In genomic region chr16:88763502-88764053, GRCh38 we compare ENCODE assay signal across 1 cellular context.
TF ChIP-seq lines count a peak whose summit lies in the region.

No MANE protein-coding gene starts in this region.

TF ChIP-seq in HepG2, 621 proteins besides CTCF, POLR2A, EP300 and RAD21 (continued from another document and continues in another):
- TF ChIP-seq GRHL1 (CRISPR knock-in tag; conservative IDR thresholded peaks at IDR 0.05) (no peak), SOX6 (IDR thresholded peaks at IDR 0.05) (no peak), SOX6 (CRISPR knock-in tag; IDR thresholded peaks at IDR 0.05) (peak; percentile 87), NKX3-1 (CRISPR knock-in tag; IDR thresholded peaks at IDR 0.05) (no peak), ZFP91 (CRISPR knock-in tag; IDR thresholded peaks at IDR 0.05; ENCODE audit: borderline replicate concordance) (peak; percentile 76), ZC3H13 (CRISPR knock-in tag; IDR thresholded peaks at IDR 0.05) (peak; percentile 77), TAF15 (IDR thresholded peaks at IDR 0.05; ENCODE audit: low read depth, low read length, poor library complexity, severe bottlenecking) (no peak), NFE2L2 (IDR thresholded peaks at IDR 0.05; ENCODE audit: low read length) (no peak), GFI1 (CRISPR knock-in tag; IDR thresholded peaks at IDR 0.05; ENCODE audit: borderline replicate concordance) (peak; percentile 97), ZNF281 (CRISPR knock-in tag; IDR thresholded peaks at IDR 0.05; ENCODE audit: borderline replicate concordance) (peak; percentile 82), E2F2 (CRISPR knock-in tag; IDR thresholded peaks at IDR 0.05; ENCODE audit: borderline replicate concordance) (no peak), TFAP4 (IDR thresholded peaks at IDR 0.05; ENCODE audit: borderline replicate concordance, low read depth) (peak; percentile 77; the same call in 1 of the 2 replicates), MZF1 (CRISPR knock-in tag; IDR thresholded peaks at IDR 0.05; ENCODE audit: borderline replicate concordance) (no peak), FOXA1 (IDR thresholded peaks at IDR 0.05) (peak; percentile 82), FOXA1 (CRISPR knock-in tag; IDR thresholded peaks at IDR 0.05) (peak; percentile 99), DNMT1 (CRISPR knock-in tag; IDR thresholded peaks at IDR 0.05) (no peak), ZNF558 (CRISPR knock-in tag; IDR thresholded peaks at IDR 0.05; ENCODE audit: borderline replicate concordance) (peak; percentile 1; the same call in 1 of the 2 replicates), ZC3H4 (CRISPR knock-in tag; IDR thresholded peaks at IDR 0.05; ENCODE audit: borderline replicate concordance) (0 out of 2 replicates have a peak, but pooled peaks have one; percentile 31), ZNF230 (CRISPR knock-in tag; IDR thresholded peaks at IDR 0.05) (no peak), ZNF101 (CRISPR knock-in tag; IDR thresholded peaks at IDR 0.05; ENCODE audit: borderline replicate concordance, low read depth) (no peak), MEIS1 (CRISPR knock-in tag; IDR thresholded peaks at IDR 0.05; ENCODE audit: borderline replicate concordance) (peak; percentile 81), ATF2 (CRISPR knock-in tag; IDR thresholded peaks at IDR 0.05) (peak; percentile 92), ARID4A (CRISPR knock-in tag; IDR thresholded peaks at IDR 0.05; ENCODE audit: borderline replicate concordance) (peak; percentile 85; the same call in 1 of the 2 replicates), ZNF75D (CRISPR knock-in tag; IDR thresholded peaks at IDR 0.05; ENCODE audit: borderline replicate concordance) (no peak), YEATS2 (CRISPR knock-in tag; IDR thresholded peaks at IDR 0.05; ENCODE audit: borderline replicate concordance) (peak; percentile 78; the same call in 1 of the 2 replicates), HNRNPH1 (optimal IDR thresholded peaks at IDR 0.05; ENCODE audit: low read depth, low read length) (no peak), ZNF556 (CRISPR knock-in tag; IDR thresholded peaks at IDR 0.05; ENCODE audit: borderline replicate concordance) (peak; percentile 29; the same call in 1 of the 2 replicates), EED (CRISPR knock-in tag; IDR thresholded peaks at IDR 0.05) (no peak), PRPF4 (IDR thresholded peaks at IDR 0.05; ENCODE audit: low read depth, low read length, poor library complexity, severe bottlenecking) (no peak), ZNF484 (CRISPR knock-in tag; IDR thresholded peaks at IDR 0.05; ENCODE audit: borderline replicate concordance, low read depth) (no peak), HNRNPLL (IDR thresholded peaks at IDR 0.05; ENCODE audit: low read depth, low read length, poor library complexity, severe bottlenecking) (no peak), PBX2 (CRISPR knock-in tag; IDR thresholded peaks at IDR 0.05) (no peak), ZNF431 (CRISPR knock-in tag; IDR thresholded peaks at IDR 0.05; ENCODE audit: borderline replicate concordance, low read depth) (no peak), STAG1 (CRISPR knock-in tag; IDR thresholded peaks at IDR 0.05) (peak; percentile 46), FIP1L1 (IDR thresholded peaks at IDR 0.05; ENCODE audit: borderline replicate concordance, insufficient read depth, low read depth, low read length) (no peak), CHD4 (IDR thresholded peaks at IDR 0.05; ENCODE audit: borderline replicate concordance, low read length) (no peak), KLF16 (CRISPR knock-in tag; IDR thresholded peaks at IDR 0.05) (peak in 1 of 2 experiments; percentile 89; a peak in 2 of 4 replicates), ZNF337 (CRISPR knock-in tag; IDR thresholded peaks at IDR 0.05; ENCODE audit: borderline replicate concordance, low read depth) (0 out of 2 replicates have a peak, but pooled peaks have one; percentile 66), ZFY (CRISPR knock-in tag; IDR thresholded peaks at IDR 0.05) (peak; percentile 56), PREB (CRISPR knock-in tag; IDR thresholded peaks at IDR 0.05) (no peak), HCFC1 (IDR thresholded peaks at IDR 0.05; ENCODE audit: low read depth, low read length) (no peak), KDM2A (CRISPR knock-in tag; IDR thresholded peaks at IDR 0.05; ENCODE audit: borderline replicate concordance, low read depth) (peak; percentile 74), KLF6 (CRISPR knock-in tag; IDR thresholded peaks at IDR 0.05) (peak; percentile 79), RNF2 (conservative IDR thresholded peaks at IDR 0.05; ENCODE audit: low read depth) (no peak), CENPX (CRISPR knock-in tag; IDR thresholded peaks at IDR 0.05) (no peak), HMG20A (CRISPR knock-in tag; IDR thresholded peaks at IDR 0.05; ENCODE audit: borderline replicate concordance) (peak; percentile 77; the same call in 1 of the 2 replicates), RCOR2 (CRISPR knock-in tag; IDR thresholded peaks at IDR 0.05) (peak; percentile 93), ZNF510 (CRISPR knock-in tag; IDR thresholded peaks at IDR 0.05; ENCODE audit: low read depth) (no peak), TCF7 (IDR thresholded peaks at IDR 0.05; ENCODE audit: low read depth) (no peak), ZNF614 (CRISPR knock-in tag; IDR thresholded peaks at IDR 0.05; ENCODE audit: borderline replicate concordance) (peak; percentile 98)
